8 cellular contexts compared by ENCODE assay signal in the genomic region with DNA sequence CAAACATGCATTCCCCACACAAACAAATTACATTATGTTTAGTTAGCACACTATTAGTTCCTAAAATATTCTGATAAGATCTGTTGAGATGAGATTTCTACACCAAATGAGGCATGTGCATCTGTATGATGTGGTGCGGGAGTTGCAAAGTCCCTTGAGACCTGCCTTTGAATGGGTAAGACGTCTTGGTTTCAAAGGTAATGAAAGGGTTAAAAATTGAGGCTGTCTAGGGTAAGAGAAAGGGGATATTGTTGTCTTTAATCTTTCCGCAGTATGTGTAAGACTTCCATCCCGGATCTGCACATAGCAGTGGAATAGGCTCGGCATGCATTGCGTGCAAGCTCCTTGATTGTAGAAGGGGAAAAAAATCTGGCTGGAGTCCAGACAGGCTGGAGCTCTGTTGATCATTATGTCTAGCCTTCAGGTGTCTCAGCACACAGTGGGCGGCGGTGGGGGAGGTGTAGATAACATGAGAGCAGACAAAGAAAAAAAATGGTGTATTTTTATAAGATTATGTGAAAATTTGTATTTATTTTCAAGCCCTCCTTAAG.
A peak's percentile ranks its signal among the peaks of the same experiment; 100 is the strongest.
DNase-seq lines count a peak whose midpoint lies in the region; ATAC-seq, FAIRE-seq and TF ChIP-seq lines count a peak whose summit lies in the region.

No MANE protein-coding gene starts in this region.

- TF ChIP-seq CTCF in D721Med (IDR thresholded peaks at IDR 0.05; ENCODE audit: insufficient read depth, missing control alignments): no peak
- TF ChIP-seq CTCF in RWPE1 (conservative IDR thresholded peaks at IDR 0.05; ENCODE audit: low read depth): no peak

- ATAC-seq in GM21786 (IDR thresholded peaks at IDR 0.05; ENCODE audit: unreplicated experiment): peak; percentile 41
- ATAC-seq in HG03280 (IDR thresholded peaks at IDR 0.05; ENCODE audit: unreplicated experiment): no peak

- intact Hi-C loops in cardiac septum (cut with DNase I): no loop called here

- POLR2A ChIA-PET in RWPE1 (lab: Yijun Ruan, JAX; ENCODE audit: low non-redundant PET): interaction anchor here (0.6 kb wide), 1 partner anchor 473 kb away, joined by 3 read pairs; no protein-coding TSS in a partner anchor

- peak overlapping the region; percentile 63 for H3K27ac ChIP-seq in RWPE1

- FAIRE-seq in D721Med (lab: Jason Lieb, UNC): peak; percentile 100

- CTCF ChIA-PET in RWPE1 (lab: Yijun Ruan, JAX): interaction anchor here (0.7 to 1.3 kb wide), 3 partner anchors 46 to 178 kb away, joined by 3 to 4 read pairs (median 4); no protein-coding TSS in a partner anchor

- DNase-seq in D721Med (ENCODE audit: insufficient read length, low spot score) (no peak), LHCN-M2 (ENCODE audit: low read depth) (peak; percentile 98), RWPE1 (ENCODE audit: low spot score) (peak; percentile 94), cardiac septum (ENCODE audit: low spot score) (peak; percentile 75), putamen (ENCODE audit: low spot score) (peak; percentile 79)
- peak; percentile 70 for DNase-seq in activated naive CD4-positive, alpha-beta T cell treated with anti-CD3 and anti-CD28 coated beads, Interleukin-2, amount 50 U/mL, for 16 hours
